Comparison of ENCODE assay signal across 16 cellular contexts in the genomic region with DNA sequence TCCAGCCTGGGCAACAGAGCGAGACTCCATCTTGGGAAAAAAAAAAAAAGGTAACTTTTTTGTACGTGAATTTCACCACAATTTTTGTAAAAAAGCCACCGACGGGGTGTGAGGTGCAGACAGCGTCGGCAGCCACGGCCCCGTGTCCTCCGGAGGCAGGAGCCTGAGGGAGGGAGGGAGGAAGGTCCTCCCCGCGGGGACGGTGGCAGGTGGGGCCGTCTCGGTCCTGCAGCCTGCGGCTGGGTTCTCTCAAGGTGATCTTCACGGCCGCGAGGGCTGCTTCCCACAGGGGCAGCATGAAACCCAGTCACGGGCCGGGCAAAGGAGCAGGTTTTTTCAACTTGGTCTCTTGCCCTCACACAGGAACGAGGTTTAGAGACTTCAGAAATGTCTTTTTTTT.
"Had no signal": no experiment of that assay in that cellular context is flagged by ENCODE, and none has a peak within 500 bp of the region (broad histone marks: within the 10 kb centered on the region; RNA-seq: fewer than 3 reads in every experiment).

No MANE protein-coding gene starts in this region.

- H3K9me3 ChIP-seq: ascending aorta, breast epithelium, neutrophil, thyroid gland, vagina had no signal

- H3K27ac Mint-ChIP-seq: activated naive CD8-positive, alpha-beta T cell treated with anti-CD3 and anti-CD28 coated beads, Interleukin-2, amount 50 U/mL, for 24 hours; effector memory CD8-positive, alpha-beta T cell; memory B cell; natural killer cell; T-helper 17 cell had no signal

- H3K36me3 ChIP-seq: breast epithelium, thyroid gland had no signal

- ATAC-seq: activated naive CD8-positive, alpha-beta T cell treated with anti-CD3 and anti-CD28 coated beads, Interleukin-2, amount 50 U/mL, for 24 hours; effector memory CD8-positive, alpha-beta T cell; natural killer cell; T-helper 17 cell had no signal

- H3K27me3 Mint-ChIP-seq: activated naive CD8-positive, alpha-beta T cell treated with anti-CD3 and anti-CD28 coated beads, Interleukin-2, amount 50 U/mL, for 24 hours; effector memory CD8-positive, alpha-beta T cell; memory B cell; T-helper 17 cell had no signal

- H3K4me3 ChIP-seq: ascending aorta, breast epithelium, thyroid gland, vagina had no signal

- H3K4me1 Mint-ChIP-seq: activated naive CD8-positive, alpha-beta T cell treated with anti-CD3 and anti-CD28 coated beads, Interleukin-2, amount 50 U/mL, for 24 hours; memory B cell; natural killer cell; T-helper 17 cell had no signal

- H3K4me3 Mint-ChIP-seq: activated naive CD8-positive, alpha-beta T cell treated with anti-CD3 and anti-CD28 coated beads, Interleukin-2, amount 50 U/mL, for 24 hours; effector memory CD8-positive, alpha-beta T cell; memory B cell; natural killer cell; T-helper 17 cell had no signal

- H3K36me3 Mint-ChIP-seq: natural killer cell had no signal

- H3K9me3 Mint-ChIP-seq: activated naive CD8-positive, alpha-beta T cell treated with anti-CD3 and anti-CD28 coated beads, Interleukin-2, amount 50 U/mL, for 24 hours; effector memory CD8-positive, alpha-beta T cell; memory B cell; natural killer cell had no signal

- H3K4me1 ChIP-seq: ascending aorta, breast epithelium, thyroid gland, vagina had no signal

- H3K27ac ChIP-seq: ascending aorta, breast epithelium, epithelial cell of prostate, neutrophil, thyroid gland, vagina, WERI-Rb-1 had no signal

- DNase-seq: activated naive CD4-positive, alpha-beta T cell treated with Interleukin-2 at 50 U/mL for 16 hours; activated naive CD8-positive, alpha-beta T cell treated with anti-CD3 and anti-CD28 coated beads, Interleukin-2, amount 50 U/mL, for 24 hours; activated T-cell treated with anti-CD3 and anti-CD28 coated beads for 4 hours; dermis blood vessel endothelial cell; effector memory CD8-positive, alpha-beta T cell; foreskin melanocyte; natural killer cell; WERI-Rb-1 had no signal

- H3K27me3 ChIP-seq: ascending aorta, breast epithelium, neutrophil, thyroid gland, vagina had no signal
